18 cellular contexts compared by ENCODE assay signal in the genomic region with DNA sequence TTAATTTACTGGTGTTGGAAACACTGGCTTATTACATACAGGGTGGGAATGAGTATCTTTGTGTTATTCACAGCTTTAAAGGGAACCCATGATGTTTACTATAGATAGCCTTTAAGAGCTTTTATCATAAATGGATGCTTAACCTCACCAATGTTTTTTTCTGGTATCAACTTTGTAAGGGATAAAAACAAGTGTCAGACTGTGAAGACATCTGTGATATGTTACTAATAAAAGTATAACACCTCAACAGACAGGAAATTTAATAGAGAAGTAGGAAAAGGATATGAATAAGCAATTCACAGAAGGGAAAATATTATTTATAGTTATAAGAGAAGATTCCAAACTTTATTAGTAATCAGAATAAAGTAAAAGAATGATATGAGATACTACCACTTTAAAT. TPM values are rescaled to one million over a fixed set of nuclear protein-coding genes. Genes with fewer than 3 reads are reported as not detected.
DNase-seq lines count a peak whose midpoint lies in the region; ATAC-seq lines count a peak whose summit lies in the region.
"Had no signal": no experiment of that assay in that cellular context is flagged by ENCODE, and none has a peak within 500 bp of the region (broad histone marks: within the 10 kb centered on the region; RNA-seq: fewer than 3 reads in every experiment).

No MANE protein-coding gene starts in this region.

- no peak overlapping the region for H3K27ac ChIP-seq in CD4-positive, CD25-positive, alpha-beta regulatory T cell (ENCODE audit: insufficient read depth, low read length, poor library complexity, severe bottlenecking)
- H3K27ac ChIP-seq: 22Rv1, Peyer's patch had no signal

- H3K27me3 Mint-ChIP-seq in CD4-positive, CD25-positive, alpha-beta regulatory T cell, result no peaks in the 10 kb centered on the region
- H3K27me3 Mint-ChIP-seq in activated naive CD8-positive, alpha-beta T cell, result no peaks in the 10 kb centered on the region
- H3K27me3 Mint-ChIP-seq in naive B cell, result no peaks in the 10 kb centered on the region
- H3K27me3 Mint-ChIP-seq: IgD-negative memory B cell had no signal

- peak; percentile 56 for ATAC-seq in activated CD4-positive, CD25-positive, alpha-beta regulatory T cell treated with anti-CD3 and anti-CD28 coated beads, Interleukin-2, amount 50 U/mL, for 24 hours
- no peak for ATAC-seq in CD4-positive, CD25-positive, alpha-beta regulatory T cell (ENCODE audit: low read depth in 2 of 2)
- ATAC-seq in naive B cell (ENCODE audit: low read depth in 2 of 2) (no peak), HG03469 (IDR thresholded peaks at IDR 0.05; ENCODE audit: unreplicated experiment) (no peak)
- ATAC-seq: HCT116 had no signal

- no peak for DNase-seq in activated CD4-positive, CD25-positive, alpha-beta regulatory T cell treated with anti-CD3 and anti-CD28 coated beads, Interleukin-2, amount 50 U/mL, for 72 hours
- DNase-seq in CD4-positive, CD25-positive, alpha-beta regulatory T cell, result no peak
- DNase-seq in naive B cell (no peak), T1000 (lab: John Stamatoyannopoulos, UW) (no peak), NCI-H1930 (lab: John Stamatoyannopoulos, UW) (no peak)
- DNase-seq: C1 segment of cervical spinal cord, DND-41, GDM1, NCI-H187 treated with DMSO at 0.1 percent for 48 hours, NCI-H2171, NCI-H774, Peyer's patch had no signal

- no peak overlapping the region for H3K4me3 ChIP-seq in CD4-positive, CD25-positive, alpha-beta regulatory T cell (ENCODE audit: low read depth, low read length)
- H3K4me3 ChIP-seq: Peyer's patch had no signal

- H3K4me1 ChIP-seq in CD4-positive, CD25-positive, alpha-beta regulatory T cell (ENCODE audit: control insufficient read depth, insufficient read depth, low read length, poor library complexity, severe bottlenecking), result no peaks in the 10 kb centered on the region
- H3K4me1 ChIP-seq: Peyer's patch had no signal

- H3K27ac Mint-ChIP-seq in CD4-positive, CD25-positive, alpha-beta regulatory T cell, result peak overlapping the region; percentile 56 to 83 (median 67)
- H3K27ac Mint-ChIP-seq in activated naive CD8-positive, alpha-beta T cell, result peak overlapping the region; percentile 85
- peak overlapping the region in 4 of 6 donors; percentile 43 to 82 (median 64) for H3K27ac Mint-ChIP-seq in naive B cell

- H3K4me3 Mint-ChIP-seq in CD4-positive, CD25-positive, alpha-beta regulatory T cell, result no peak overlapping the region
- H3K4me3 Mint-ChIP-seq in activated naive CD8-positive, alpha-beta T cell, result no peak overlapping the region
- no peak overlapping the region for H3K4me3 Mint-ChIP-seq in naive B cell
- H3K4me3 Mint-ChIP-seq: IgD-negative memory B cell had no signal

- H3K4me1 Mint-ChIP-seq in CD4-positive, CD25-positive, alpha-beta regulatory T cell, result peaks cover 9 to 30% (median 20%) of the 10 kb centered on the region in 4 donors
- H3K4me1 Mint-ChIP-seq in activated naive CD8-positive, alpha-beta T cell (ENCODE audit: low read depth), result peaks cover 37% of the 10 kb centered on the region
- peaks cover 6 to 12% (median 11%) of the 10 kb centered on the region in 3 donors for H3K4me1 Mint-ChIP-seq in naive B cell

- peaks cover 67% of the 10 kb centered on the region for H3K36me3 ChIP-seq in CD4-positive, CD25-positive, alpha-beta regulatory T cell (ENCODE audit: control insufficient read depth, insufficient read depth, low read length)

- no peaks in the 10 kb centered on the region for H3K9me3 ChIP-seq in CD4-positive, CD25-positive, alpha-beta regulatory T cell (ENCODE audit: control insufficient read depth in 2 of 2, low read length in 2 of 2)
- H3K9me3 ChIP-seq: Peyer's patch had no signal

- H3K36me3 Mint-ChIP-seq in CD4-positive, CD25-positive, alpha-beta regulatory T cell, result peaks cover 38% of the 10 kb centered on the region
- peaks cover 21% of the 10 kb centered on the region for H3K36me3 Mint-ChIP-seq in activated naive CD8-positive, alpha-beta T cell
- peaks cover 22 to 23% of the 10 kb centered on the region in 2 donors for H3K36me3 Mint-ChIP-seq in naive B cell

- no peaks in the 10 kb centered on the region for H3K27me3 ChIP-seq in CD4-positive, CD25-positive, alpha-beta regulatory T cell (ENCODE audit: control insufficient read depth, insufficient read depth, low read length)
- H3K27me3 ChIP-seq: Peyer's patch had no signal

- H3K9me3 Mint-ChIP-seq in CD4-positive, CD25-positive, alpha-beta regulatory T cell, result no peaks in the 10 kb centered on the region
- no peaks in the 10 kb centered on the region for H3K9me3 Mint-ChIP-seq in activated naive CD8-positive, alpha-beta T cell (ENCODE audit: low read depth)
- no peaks in the 10 kb centered on the region for H3K9me3 Mint-ChIP-seq in naive B cell
- H3K9me3 Mint-ChIP-seq: IgD-negative memory B cell had no signal

RNA-seq across cellular contexts. Expression of a gene that starts 46.3 kb away (rescaled TPM):
- 19.0 TPM for total RNA-seq in CD4-positive, CD25-positive, alpha-beta regulatory T cell
- polyA plus RNA-seq in CD4-positive, CD25-positive, alpha-beta regulatory T cell, result 10 to 100 TPM; 35.2 to 52.6 (median 44.3) TPM
- polyA plus RNA-seq in naive B cell (ENCODE audit: low read depth in 6 of 6), result 10 to 100 TPM; 20.2 to 36.0 (median 29.6) TPM

RNA-seq across cellular contexts. Expression of a gene that starts 54.8 kb away (rescaled TPM):
- total RNA-seq in CD4-positive, CD25-positive, alpha-beta regulatory T cell, result 36.5 TPM
- 10 to 100 TPM; 25.5 to 36.3 (median 29.9) TPM for polyA plus RNA-seq in CD4-positive, CD25-positive, alpha-beta regulatory T cell
- 10 to 100 TPM; 12.7 to 37.5 (median 30.2) TPM for polyA plus RNA-seq in naive B cell (ENCODE audit: low read depth in 6 of 6)

RNA-seq across cellular contexts. Expression of a gene that starts 55.2 kb away (rescaled TPM):
- total RNA-seq in CD4-positive, CD25-positive, alpha-beta regulatory T cell, result 194 TPM
- polyA plus RNA-seq in CD4-positive, CD25-positive, alpha-beta regulatory T cell, result 10 to 100 TPM; 30.4 to 55.4 (median 49.3) TPM
- 10 to 100 TPM; 36.3 to 68.2 (median 48.4) TPM for polyA plus RNA-seq in naive B cell (ENCODE audit: low read depth in 6 of 6)

Comparison
In these comparisons a context has a peak if more than half of its experiments do, and no peak if none do; other contexts are left out.
1. ATAC-seq: peak in activated CD4-positive, CD25-positive, alpha-beta regulatory T cell treated with anti-CD3 and anti-CD28 coated beads, Interleukin-2, amount 50 U/mL, for 24 hours (2 of 2); none in CD4-positive, CD25-positive, alpha-beta regulatory T cell (0 of 2), naive B cell (0 of 2) and HG03469 (single experiment).
2. Peak in every context shown above with its lines, with median percentiles within 50 percentile points of each other: H3K27ac Mint-ChIP-seq.